ENCODE assay signal across 28 cellular contexts in the genomic region with DNA sequence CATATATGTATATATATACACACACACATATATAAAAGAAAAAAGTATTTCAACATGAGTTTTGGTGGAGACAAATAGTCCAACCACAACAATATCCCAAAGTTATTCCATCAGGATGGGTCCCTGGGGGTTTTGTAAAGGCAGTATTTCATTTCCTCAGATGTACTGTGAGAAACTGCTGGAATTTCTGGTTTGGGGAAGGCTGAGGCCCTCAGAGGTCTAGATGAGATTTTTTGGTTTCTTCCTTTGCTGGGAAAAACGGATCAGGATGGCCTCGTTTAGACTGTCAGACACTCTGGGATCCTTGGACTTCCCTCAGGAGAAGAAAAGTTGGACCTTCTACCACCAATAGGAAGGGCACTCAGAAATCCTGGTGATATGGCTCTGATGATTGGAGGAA. TPM values are rescaled to one million over a fixed set of nuclear protein-coding genes. Genes with fewer than 3 reads are reported as not detected.
"Had no signal": no experiment of that assay in that cellular context is flagged by ENCODE, and none has a peak within 500 bp of the region (broad histone marks: within the 10 kb centered on the region; RNA-seq: fewer than 3 reads in every experiment).

No MANE protein-coding gene starts in this region.

- H3K4me1 ChIP-seq: breast epithelium had no signal

- ATAC-seq: activated CD8-positive, alpha-beta T cell treated with anti-CD3 and anti-CD28 coated beads for 36 hours; activated naive CD4-positive, alpha-beta T cell treated with anti-CD3 and anti-CD28 coated beads, Interleukin-2, amount 50 U/mL, for 72 hours; body of pancreas; PC-3; SK-N-SH treated with all-trans-retinoic acid at 6 μM for 48 hours had no signal

- H3K4me3 ChIP-seq: adrenal gland, body of pancreas, breast epithelium, MG63, Peyer's patch, SJSA1 had no signal

- H3K36me3 ChIP-seq: adrenal gland, breast epithelium, MG63, Peyer's patch, SJSA1, WERI-Rb-1 had no signal

- DNase-seq: activated CD4-positive, alpha-beta T cell treated with anti-CD3 and anti-CD28 coated beads, Interleukin-2, amount 10 ng/mL, durations not matched to agents 24 days and 14 days; activated CD4-positive, alpha-beta T cell treated with anti-CD3 and anti-CD28 coated beads, Interleukin-2, amount 50 U/mL, for 4 hours; activated gamma-delta T cell; activated naive CD4-positive, alpha-beta T cell treated with Interleukin-2 at 50 U/mL for 16 hours; activated T-cell treated with anti-CD3 and anti-CD28 coated beads, Interleukin-2, amount 50 U/mL, for 24 hours; adrenal gland; body of pancreas; MG63; NCI-H1105 treated with DMSO at 0.1 percent for 48 hours; NCI-H1694; NCI-H2029; NCI-H345; NCI-H510A; NCI-H748 treated with DMSO at 0.1 percent for 48 hours; NK-92 treated with Interleukin-12 subunit alpha and Interleukin-12 subunit beta, amount 100 ng/mL, for 24 hours; PC-3; Peyer's patch; SHP77 treated with DMSO at 0.1 percent for 48 hours; T-helper 1 cell; T1000; WERI-Rb-1 had no signal

- H3K9me3 Mint-ChIP-seq: activated CD4-positive, alpha-beta T cell treated with anti-CD3 and anti-CD28 coated beads, Interleukin-2, amount 10 ng/mL, durations not matched to agents 24 days and 14 days; activated CD8-positive, alpha-beta T cell treated with anti-CD3 and anti-CD28 coated beads for 36 hours; activated naive CD4-positive, alpha-beta T cell treated with anti-CD3 and anti-CD28 coated beads, Interleukin-2, amount 50 U/mL, for 72 hours; activated T-cell treated with anti-CD3 and anti-CD28 coated beads, Interleukin-2, amount 50 U/mL, for 24 hours; activated T-helper 2 cell treated with anti-CD3 and anti-CD28 coated beads, Interferon-gamma antibody, Interleukin-2, Interleukin-4, amounts not matched to agents 10 μg/mL and 5 μg/mL and 100 μg/mL, durations not matched to agents 14 hours and 24 hours and 36 hours had no signal

- H3K9me3 ChIP-seq: adrenal gland, body of pancreas, breast epithelium, MG63, Peyer's patch, SJSA1 had no signal

- H3K27me3 Mint-ChIP-seq: activated CD4-positive, alpha-beta T cell treated with anti-CD3 and anti-CD28 coated beads, Interleukin-2, amount 10 ng/mL, durations not matched to agents 24 days and 14 days; activated CD8-positive, alpha-beta T cell treated with anti-CD3 and anti-CD28 coated beads for 36 hours; activated T-cell treated with anti-CD3 and anti-CD28 coated beads, Interleukin-2, amount 50 U/mL, for 24 hours had no signal

- H3K27ac Mint-ChIP-seq: activated CD4-positive, alpha-beta T cell treated with anti-CD3 and anti-CD28 coated beads, Interleukin-2, amount 10 ng/mL, durations not matched to agents 24 days and 14 days; activated CD8-positive, alpha-beta T cell treated with anti-CD3 and anti-CD28 coated beads for 36 hours; activated naive CD4-positive, alpha-beta T cell treated with anti-CD3 and anti-CD28 coated beads, Interleukin-2, amount 50 U/mL, for 72 hours; activated T-cell treated with anti-CD3 and anti-CD28 coated beads, Interleukin-2, amount 50 U/mL, for 24 hours; activated T-helper 2 cell treated with anti-CD3 and anti-CD28 coated beads, Interferon-gamma antibody, Interleukin-2, Interleukin-4, amounts not matched to agents 10 μg/mL and 5 μg/mL and 100 μg/mL, durations not matched to agents 14 hours and 24 hours and 36 hours had no signal

- H3K4me3 Mint-ChIP-seq: activated CD4-positive, alpha-beta T cell treated with anti-CD3 and anti-CD28 coated beads, Interleukin-2, amount 10 ng/mL, durations not matched to agents 24 days and 14 days; activated CD8-positive, alpha-beta T cell treated with anti-CD3 and anti-CD28 coated beads for 36 hours; activated T-cell treated with anti-CD3 and anti-CD28 coated beads, Interleukin-2, amount 50 U/mL, for 24 hours had no signal

- H3K36me3 Mint-ChIP-seq: activated naive CD4-positive, alpha-beta T cell treated with anti-CD3 and anti-CD28 coated beads, Interleukin-2, amount 50 U/mL, for 72 hours had no signal

- H3K27me3 ChIP-seq: adrenal gland, body of pancreas, breast epithelium, Peyer's patch, SJSA1 had no signal

- H3K27ac ChIP-seq: adrenal gland, body of pancreas, breast epithelium, Peyer's patch, SJSA1, WERI-Rb-1 had no signal

RNA-seq across cellular contexts. Expression of gene TENT5B, which starts 36.5 kb away (rescaled TPM):
- total RNA-seq: activated CD4-positive, alpha-beta T cell treated with anti-CD3 and anti-CD28 coated beads, Interleukin-2, amount 10 ng/mL, durations not matched to agents 24 days and 14 days; activated CD8-positive, alpha-beta T cell treated with anti-CD3 and anti-CD28 coated beads for 36 hours; activated T-helper 2 cell treated with anti-CD3 and anti-CD28 coated beads, Interferon-gamma antibody, Interleukin-2, Interleukin-4, amounts not matched to agents 10 μg/mL and 5 μg/mL and 100 μg/mL, durations not matched to agents 14 hours and 24 hours and 36 hours; T-helper 2 cell treated with Interferon-gamma antibody and Interleukin-4, amounts not matched to agents 100 ng/mL and 5 ng/mL, for 36 hours had no signal
